ENCODE assay signal across 8 cellular contexts in the genomic region with DNA sequence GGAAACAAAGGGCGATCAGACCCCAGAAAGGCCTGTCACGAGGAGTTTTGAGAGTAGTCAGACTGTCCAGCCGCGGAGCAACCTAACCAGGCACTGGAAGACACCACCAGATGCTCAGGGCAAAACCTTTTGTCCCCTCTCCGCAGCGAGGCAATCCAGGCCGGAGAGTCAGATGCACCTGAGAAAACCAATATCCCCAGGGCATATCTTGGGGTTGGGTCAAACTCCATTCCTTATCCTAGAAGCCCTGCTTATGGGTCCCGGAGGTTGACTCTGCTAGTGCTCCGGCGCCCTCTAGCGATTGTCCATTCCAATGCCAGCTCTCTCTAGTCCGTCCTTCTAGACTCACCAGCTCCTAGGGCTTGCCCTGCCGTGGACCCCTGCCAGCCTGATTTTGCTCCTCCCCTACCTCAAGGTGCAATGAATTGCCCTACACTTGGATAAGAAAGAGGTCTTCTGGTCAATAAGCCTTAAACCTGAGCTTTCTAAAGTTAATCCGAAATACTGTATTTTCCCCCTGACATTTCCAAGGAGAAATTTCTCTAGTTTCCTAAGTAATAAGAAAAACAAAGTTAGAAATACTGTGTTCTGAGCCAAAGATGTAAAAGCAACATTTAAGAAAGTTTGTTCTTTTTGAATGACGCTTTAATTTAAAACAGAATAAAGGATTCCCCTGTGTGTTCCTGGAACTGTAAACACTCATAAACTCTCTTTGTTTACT. TPM values are rescaled to one million over a fixed set of nuclear protein-coding genes. Genes with fewer than 3 reads are reported as not detected.
A peak's percentile ranks its signal among the peaks of the same experiment; 100 is the strongest.
DNase-seq lines count a peak whose midpoint lies in the region; ATAC-seq and TF ChIP-seq lines count a peak whose summit lies in the region.

No MANE protein-coding gene starts in this region.

- peak overlapping the region; percentile 54 for H3K4me2 ChIP-seq in hepatocyte

- TF ChIP-seq POLR2A in gastrocnemius medialis (IDR thresholded peaks at IDR 0.05), result no peak

- H3K4me3 ChIP-seq in hepatocyte (no peak overlapping the region), gastrocnemius medialis (no peak overlapping the region)

- peaks cover 40% of the 10 kb centered on the region for H3K27me3 ChIP-seq in hepatocyte
- peaks cover 11 to 17% (median 14%) of the 10 kb centered on the region in 3 donors for H3K27me3 ChIP-seq in gastrocnemius medialis

- H3K79me2 ChIP-seq in hepatocyte, result no peaks in the 10 kb centered on the region

- H3K36me3 ChIP-seq in hepatocyte (replicated peaks; ENCODE audit: insufficient read depth, low read depth) (no peaks in the 10 kb centered on the region), gastrocnemius medialis (no peaks in the 10 kb centered on the region)

- no peak overlapping the region for H3K27ac ChIP-seq in hepatocyte
- H3K27ac ChIP-seq in gastrocnemius medialis, result no peak overlapping the region

- in situ Hi-C loops in gastrocnemius medialis (cut with MboI; ENCODE audit: low sequenced_read_pairs in 4 of 4), result loop anchor here in 1 of 4 donors (10.0 to 25.0 kb wide), 2 partner anchors 235 to 992 kb away; a partner anchor contains a TSS

- WGBS in hepatocyte (ENCODE audit: low lambda C conversion rate, missing lambda C conversion rate), result 22% methylated on average over 15 of the region's 15 CpGs

- H3K4me1 ChIP-seq in hepatocyte (ENCODE audit: insufficient read depth), result no peaks in the 10 kb centered on the region
- no peaks in the 10 kb centered on the region for H3K4me1 ChIP-seq in gastrocnemius medialis

- peak; percentile 89 for DNase-seq in NCI-H146 (lab: John Stamatoyannopoulos, UW)
- DNase-seq in T follicular helper cell (ENCODE audit: low read depth), result peak; percentile 19
- peak; percentile 92 for DNase-seq in astrocyte of the hippocampus (ENCODE audit: low read depth, low spot score)
- peak; percentile 93 for DNase-seq in hepatocyte (ENCODE audit: low spot score)
- peak; percentile 24 to 42 for DNase-seq in gastrocnemius medialis

- H3K9me3 ChIP-seq in hepatocyte (ENCODE audit: low read depth), result no peaks in the 10 kb centered on the region
- H3K9me3 ChIP-seq in gastrocnemius medialis, result no peaks in the 10 kb centered on the region

- intact Hi-C loops in gastrocnemius medialis (cut with DNase I; ENCODE audit: low total_unique reads), result loop anchor here (5.0 kb wide), 1 partner anchor 997 kb away; no protein-coding TSS in a partner anchor

- ATAC-seq in HG02678 (IDR thresholded peaks at IDR 0.05; ENCODE audit: unreplicated experiment), result peak; percentile 87
- peak in 1 of 2 donors; percentile 42 for ATAC-seq in gastrocnemius medialis
- ATAC-seq in HG03378 (IDR thresholded peaks at IDR 0.05; ENCODE audit: unreplicated experiment), result no peak

- H3K9me2 ChIP-seq in hepatocyte (replicated peaks; ENCODE audit: insufficient read depth), result no peaks in the 10 kb centered on the region

- H4K20me1 ChIP-seq in hepatocyte (ENCODE audit: insufficient read depth, poor library complexity, severe bottlenecking), result no peaks in the 10 kb centered on the region

- H2AFZ ChIP-seq in hepatocyte, result no peak overlapping the region

- TF ChIP-seq CTCF in GM12873 (IDR thresholded peaks at IDR 0.05; ENCODE audit: insufficient read depth, low read depth, low read length, missing control alignments) (peak; percentile 96), hepatocyte (IDR thresholded peaks at IDR 0.05; ENCODE audit: poor library complexity) (peak; percentile 96), gastrocnemius medialis (IDR thresholded peaks at IDR 0.05 in 4 of 5, conservative IDR thresholded peaks at IDR 0.05 in 1 of 5) (peak; percentile 28 to 72 (median 46))

RNA-seq across cellular contexts. Expression of a gene that starts 5.5 kb away (rescaled TPM):
- total RNA-seq in hepatocyte, result 0.37 and 1.8 TPM in 2 replicates
- polyA plus RNA-seq in hepatocyte, result 0.52 and 0.95 TPM in 2 replicates
- not detected for total RNA-seq in gastrocnemius medialis

Comparison
In these comparisons a context has a peak if more than half of its experiments do, and no peak if none do; other contexts are left out.
1. CTCF ChIP-seq: peak in every context shown above with its lines; median percentile 96 in GM12873; 96 in hepatocyte; 46 in gastrocnemius medialis.
2. DNase-seq: peak in every context shown above with its lines; median percentile 93 in hepatocyte; 92 in astrocyte of the hippocampus; 89 in NCI-H146; 33 in gastrocnemius medialis; 19 in T follicular helper cell.